Comparison of ENCODE assay signal across 25 cellular contexts in genomic region chr2:70834881-70835280, GRCh38.
"Had no signal": no experiment of that assay in that cellular context is flagged by ENCODE, and none has a peak within 500 bp of the region (broad histone marks: within the 10 kb centered on the region; RNA-seq: fewer than 3 reads in every experiment).

No MANE protein-coding gene starts in this region.

- H3K9me3 ChIP-seq: body of pancreas, right atrium auricular region, suprapubic skin, tibial artery, upper lobe of right lung had no signal

- H3K9ac ChIP-seq: neural progenitor cell had no signal

- DNase-seq: activated CD4-positive, alpha-beta T cell treated with anti-CD3 and anti-CD28 coated beads for 36 hours; activated CD4-positive, CD25-positive, alpha-beta regulatory T cell; activated T-cell treated with anti-CD3 and anti-CD28 coated beads, Interleukin-2, amount 50 U/mL, for 4 hours; anterior cingulate cortex; body of pancreas; cortex of kidney; foreskin fibroblast; hippocampal formation; kidney; left colon; mammary epithelial cell; naive B cell; occipital lobe; stimulated activated CD4-positive, alpha-beta T cell treated with anti-CD3 and anti-CD28 coated beads, Interleukin-1b, Interleukin-23, amount 100 ng/mL, for 48 hours; stimulated activated CD4-positive, alpha-beta T cell treated with anti-CD3 and anti-CD28 coated beads, Interleukin-4, amount 100 ng/mL, for 4 hours; stimulated activated CD8-positive, alpha-beta memory T cell treated with anti-CD3 and anti-CD28 coated beads, Interleukin-4, amount 100 ng/mL, for 48 hours; T-helper 17 cell; T1000; tibial artery had no signal

- H3K4me1 ChIP-seq: body of pancreas, right atrium auricular region, suprapubic skin, upper lobe of right lung had no signal

- H3K4me3 ChIP-seq: body of pancreas, cardiac muscle cell, neural progenitor cell, right atrium auricular region, smooth muscle cell, suprapubic skin, tibial artery, upper lobe of right lung had no signal

- H3K27me3 ChIP-seq: body of pancreas, cardiac muscle cell, neural progenitor cell, right atrium auricular region, tibial artery, upper lobe of right lung had no signal

- H3K27ac ChIP-seq: body of pancreas, cardiac muscle cell, neural progenitor cell, right atrium auricular region, suprapubic skin, tibial artery, upper lobe of right lung had no signal

- H3K4me2 ChIP-seq: neural progenitor cell, smooth muscle cell had no signal

- H3K36me3 ChIP-seq: cardiac muscle cell, neural progenitor cell, right atrium auricular region, suprapubic skin, tibial artery, upper lobe of right lung had no signal
